21 cellular contexts compared by ENCODE assay signal in the genomic region with DNA sequence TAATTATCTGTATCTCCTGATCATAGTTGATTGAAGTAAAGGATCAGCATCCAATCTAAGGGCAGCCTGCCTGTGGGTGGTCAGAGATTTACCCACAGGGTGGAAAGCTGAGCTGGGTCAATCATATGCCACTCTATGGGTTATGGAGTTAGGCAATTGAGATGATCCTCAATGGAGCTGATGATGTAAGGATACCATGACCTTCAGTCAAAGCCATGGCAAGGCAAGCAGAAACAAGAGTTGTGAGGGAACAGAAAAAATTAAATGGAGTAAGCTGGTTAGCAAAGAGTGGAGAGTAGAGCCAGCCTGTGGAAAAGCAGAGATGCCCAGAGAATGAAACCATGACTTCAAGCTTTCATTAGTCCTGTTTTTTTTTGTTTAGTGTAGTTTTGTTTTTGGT. TPM values are rescaled to one million over a fixed set of nuclear protein-coding genes. Genes with fewer than 3 reads are reported as not detected.
DNase-seq lines count a peak whose midpoint lies in the region; ATAC-seq, FAIRE-seq and TF ChIP-seq lines count a peak whose summit lies in the region.
"Had no signal": no experiment of that assay in that cellular context is flagged by ENCODE, and none has a peak within 500 bp of the region (broad histone marks: within the 10 kb centered on the region; RNA-seq: fewer than 3 reads in every experiment).

No MANE protein-coding gene starts in this region.

- H3K4me3 ChIP-seq in K562 (no peak overlapping the region), vagina (no peak overlapping the region), PC-9 (no peak overlapping the region)

- H3K27me3 ChIP-seq in K562 (ENCODE audit: control insufficient read depth in 2 of 2, insufficient read depth in 2 of 2, low read length in 2 of 2) (no peaks in the 10 kb centered on the region), vagina (no peaks in the 10 kb centered on the region), PC-9 (ENCODE audit: insufficient read depth, low read depth) (no peaks in the 10 kb centered on the region)

- H3K9ac ChIP-seq in K562 (ENCODE audit: insufficient read depth in 1 of 2, low read depth in 2 of 2, low read length in 2 of 2): no peak overlapping the region
- H3K9ac ChIP-seq: KMS-11 had no signal

- peaks cover 12% of the 10 kb centered on the region for H3F3A ChIP-seq in PC-9 (ENCODE audit: insufficient read depth, low read depth)

- H3K4me1 ChIP-seq in K562 (replicated peaks in 1 of 2; ENCODE audit: control insufficient read depth in 2 of 2, insufficient read depth in 2 of 2, low read length in 2 of 2): peaks cover 0 to 2% of the 10 kb centered on the region in 2 experiments; a peak in 1 of 5 replicates
- H3K4me1 ChIP-seq in vagina: no peaks in the 10 kb centered on the region
- H3K4me1 ChIP-seq in PC-9 (replicated peaks; ENCODE audit: insufficient read depth): 0 out of 2 replicates have a peak, but pooled peaks cover under 1% of the 10 kb centered on the region

- in situ Hi-C loops in K562 (cut with MboI): no loop called here

- H3K4me2 ChIP-seq in K562 (ENCODE audit: insufficient read depth, low read length) (no peak overlapping the region), PC-9 (no peak overlapping the region)
- H3K4me2 ChIP-seq: KMS-11 had no signal

- ATAC-seq in K562: no peak
- ATAC-seq: Panc1 had no signal

- TF ChIP-seq POLR2A in K562 (conservative IDR thresholded peaks at IDR 0.05) (no peak), vagina (IDR thresholded peaks at IDR 0.05) (no peak)

- TF ChIP-seq EP300 in K562 (IDR thresholded peaks at IDR 0.05; ENCODE audit: low read length): no peak

- H3K9me3 ChIP-seq in K562 (replicated peaks; ENCODE audit: control insufficient read depth, insufficient read depth, low read depth, low read length) (peaks cover 7% of the 10 kb centered on the region; the same call in 1 of the 2 replicates), vagina (no peaks in the 10 kb centered on the region), PC-9 (ENCODE audit: insufficient read depth, low read depth) (peaks cover 11% of the 10 kb centered on the region; the same call in 1 of the 2 replicates)

- BruUV-seq in K562 (replicated peaks; lab: Mats Ljungman, UMichigan): no TSS peak
- BruUV-seq in PC-9 (replicated peaks; lab: Mats Ljungman, UMichigan): no TSS peak

- no peaks in the 10 kb centered on the region for H3K36me3 ChIP-seq in K562 (ENCODE audit: control insufficient read depth, insufficient read depth, low read length)
- H3K36me3 ChIP-seq in vagina: no peaks in the 10 kb centered on the region
- H3K36me3 ChIP-seq in PC-9 (ENCODE audit: low read depth): no peaks in the 10 kb centered on the region

- no peaks in the 10 kb centered on the region for H3K9me2 ChIP-seq in PC-9 (ENCODE audit: insufficient read depth)

- peak; percentile 55 for FAIRE-seq in K562 (lab: Jason Lieb, UNC)
- FAIRE-seq: A204.1, H54 had no signal

- CTCF ChIA-PET in K562 (lab: Yijun Ruan, JAX; ENCODE audit: low intra/inter-chr PET ratio) (no interaction called here), PC-9 (lab: Charles Lee) (no interaction called here)

- TF ChIP-seq CTCF in K562 (IDR thresholded peaks at IDR 0.05 in 2 of 3, conservative IDR thresholded peaks at IDR 0.05 in 1 of 3; ENCODE audit: insufficient read depth in 2 of 3, low read depth in 1 of 3, low read length in 3 of 3) (no peak), vagina (IDR thresholded peaks at IDR 0.05) (no peak), PC-9 (conservative IDR thresholded peaks at IDR 0.05) (no peak)

- H3K79me2 ChIP-seq in K562 (ENCODE audit: control insufficient read depth, insufficient read depth, low read length): no peaks in the 10 kb centered on the region
- H3K79me2 ChIP-seq in PC-9 (ENCODE audit: low read depth): no peaks in the 10 kb centered on the region

- intact Hi-C loops in K562 (cut with micrococcal nuclease) (no loop called here), vagina (cut with DNase I) (no loop called here), PC-9 (cut with micrococcal nuclease; ENCODE audit: unreplicated experiment) (no loop called here)

- H3K27ac ChIP-seq in K562 (ENCODE audit: extremely low read depth, low read depth, low read length): no peak overlapping the region
- H3K27ac ChIP-seq in vagina: no peak overlapping the region
- H3K27ac ChIP-seq in PC-9: no peak overlapping the region
- H3K27ac ChIP-seq: C4-2B, KMS-11 had no signal

- POLR2A ChIA-PET in K562 (lab: Yijun Ruan, JAX): interaction anchor here (0.6 to 2.7 kb wide), 3 partner anchors 12 to 21 kb away, joined by 3 to 9 read pairs (median 5); no protein-coding TSS in a partner anchor
- POLR2A ChIA-PET in PC-9 (lab: Charles Lee; ENCODE audit: unreplicated experiment): interaction anchor here (0.5 kb wide), 1 partner anchor 19 kb away, joined by 21 read pairs; no protein-coding TSS in a partner anchor

- no peak for TF ChIP-seq RAD21 in K562 (CRISPR knock-in tag; conservative IDR thresholded peaks at IDR 0.05 in 1 of 2, IDR thresholded peaks at IDR 0.05 in 1 of 2)

- H3K9me1 ChIP-seq in K562 (ENCODE audit: control insufficient read depth, insufficient read depth, low read length): no peaks in the 10 kb centered on the region

- DNase-seq in activated CD8-positive, alpha-beta memory T cell treated with anti-CD3 and anti-CD28 coated beads for 24 hours: peak; percentile 41
- no peak for DNase-seq in activated CD8-positive, alpha-beta memory T cell treated with anti-CD3 and anti-CD28 coated beads, Interleukin-2, amount 50 U/mL, for 4 hours
- DNase-seq in K562 (ENCODE audit: extremely low read depth in 1 of 4, low spot score in 3 of 4) (no peak), foreskin melanocyte (peak; percentile 14), vagina (ENCODE audit: extremely low spot score in 2 of 2) (no peak), SHP77 treated with DMSO at 0.1 percent for 48 hours (lab: John Stamatoyannopoulos, UW) (no peak), PC-9 (no peak)
- DNase-seq in central memory CD4-positive, alpha-beta T cell: no peak
- DNase-seq: DMS 273 treated with DMSO at 0.1 percent for 48 hours, GF-D8, HFFc6, NCI-H1105, NCI-H1694, NCI-H2227 treated with DMSO at 0.1 percent for 48 hours, NCI-H524 treated with DMSO at 0.1 percent for 48 hours, SHP77 had no signal

- no peaks in the 10 kb centered on the region for H4K20me1 ChIP-seq in K562 (replicated peaks; ENCODE audit: control insufficient read depth, insufficient read depth, low read length)
- H4K20me1 ChIP-seq in PC-9 (ENCODE audit: insufficient read depth): no peaks in the 10 kb centered on the region

- no peak overlapping the region for H2AFZ ChIP-seq in K562 (ENCODE audit: low read depth, low read length)
- no peak overlapping the region for H2AFZ ChIP-seq in PC-9

TF ChIP-seq in K562, 482 proteins besides CTCF, POLR2A, EP300 and RAD21 (continues in another document):
- TF ChIP-seq ZNF589 (CRISPR knock-in tag; IDR thresholded peaks at IDR 0.05; ENCODE audit: low read depth): no peak

RNA-seq across cellular contexts. Expression of gene IQGAP1, which starts 5.7 kb away (rescaled TPM):
- 115 and 218 TPM in 2 replicates for total RNA-seq in K562 (2011; cell fraction: chromatin; rRNA removed; ENCODE audit: low replicate concordance)
- total RNA-seq in K562 (2011; cell fraction: nucleolus; rRNA removed): 41.1 and 55.2 TPM in 2 replicates
- total RNA-seq in K562 (2011; cell fraction: nucleoplasm; rRNA removed): 77.8 and 117 TPM in 2 replicates
- total RNA-seq in K562 (2014; rRNA removed) (67.1 and 76.0 TPM in 2 replicates), K562 (2014; rRNA removed; fragmentation: Illumina TruSeq; extraction: Trizol) (81.0 and 96.7 TPM in 2 replicates), K562 (2015; rRNA removed; fragmentation: Illumina TruSeq; extraction: Trizol) (143 and 150 TPM in 2 replicates), K562 (2021) (59.6 and 63.9 TPM in 2 replicates), vagina (261 TPM), PC-9 (2021) (113 and 164 TPM in 2 replicates)
- polyA plus RNA-seq in K562 (2011; rRNA removed) (71.8 and 77.7 TPM in 2 replicates), K562 (2014; fragmentation: Illumina TruSeq; extraction: Trizol) (116 and 125 TPM in 2 replicates), K562 (2014; fragmentation: Nextera tagmentation; extraction: Ambion mirVana) (10 to 100 TPM; 37.6 to 38.7 TPM), K562 (2014; rRNA removed) (68.7 and 79.2 TPM in 2 replicates)
- polyA plus RNA-seq in K562 (2011; cell fraction: cytosol; rRNA removed): 29.0 and 29.2 TPM in 2 replicates
- polyA plus RNA-seq in K562 (2011; cell fraction: nucleus; rRNA removed): 69.9 and 288 TPM in 2 replicates
- 56.8 and 73.8 TPM in 2 replicates for polyA plus RNA-seq in K562 (2012)
- polyA minus RNA-seq in K562 (2011; rRNA and poly(A)+ RNA removed): 235 and 252 TPM in 2 replicates
- polyA minus RNA-seq in K562 (2011; cell fraction: cytosol; rRNA and poly(A)+ RNA removed): 46.9 and 64.3 TPM in 2 replicates
- 69.3 and 393 TPM in 2 replicates for polyA minus RNA-seq in K562 (2011; cell fraction: nucleus; rRNA and poly(A)+ RNA removed)

RNA-seq across cellular contexts. Expression of gene ZNF774, which starts 30.2 kb away (rescaled TPM):
- 9.0 and 9.3 TPM in 2 replicates for total RNA-seq in K562 (2011; cell fraction: chromatin; rRNA removed; ENCODE audit: low replicate concordance)
- total RNA-seq in K562 (2011; cell fraction: nucleolus; rRNA removed): 4.6 and 5.3 TPM in 2 replicates
- 5.6 and 9.1 TPM in 2 replicates for total RNA-seq in K562 (2011; cell fraction: nucleoplasm; rRNA removed)
- total RNA-seq in K562 (2014; rRNA removed): 1.00 and 1.6 TPM in 2 replicates
- total RNA-seq in K562 (2014; rRNA removed; fragmentation: Illumina TruSeq; extraction: Trizol): 0.95 and 1.9 TPM in 2 replicates
- 1.2 TPM in 2 replicates for total RNA-seq in K562 (2015; rRNA removed; fragmentation: Illumina TruSeq; extraction: Trizol)
- 1.2 and 3.0 TPM in 2 replicates for total RNA-seq in K562 (2021)
- polyA plus RNA-seq in K562 (2011; rRNA removed): 1.5 and 1.6 TPM in 2 replicates
- polyA plus RNA-seq in K562 (2011; cell fraction: cytosol; rRNA removed): 0.97 and 1.7 TPM in 2 replicates
- 3.0 and 3.2 TPM in 2 replicates for polyA plus RNA-seq in K562 (2011; cell fraction: nucleus; rRNA removed)
- polyA plus RNA-seq in K562 (2012): 1.1 and 1.3 TPM in 2 replicates
- 1.7 and 3.9 TPM in 2 replicates for polyA plus RNA-seq in K562 (2014; fragmentation: Illumina TruSeq; extraction: Trizol)
- polyA plus RNA-seq in K562 (2014; fragmentation: Nextera tagmentation; extraction: Ambion mirVana): under 1 TPM; 0.32 to 0.34 TPM
- 1.7 and 2.0 TPM in 2 replicates for polyA plus RNA-seq in K562 (2014; rRNA removed)
- 2.9 and 3.1 TPM in 2 replicates for polyA minus RNA-seq in K562 (2011; rRNA and poly(A)+ RNA removed)
- 0.38 and 5.4 TPM in 2 replicates for polyA minus RNA-seq in K562 (2011; cell fraction: cytosol; rRNA and poly(A)+ RNA removed)
- 2.4 and 3.6 TPM in 2 replicates for polyA minus RNA-seq in K562 (2011; cell fraction: nucleus; rRNA and poly(A)+ RNA removed)
- total RNA-seq in vagina: 8.3 TPM
- 6.2 and 6.3 TPM in 2 replicates for total RNA-seq in PC-9 (2021)

Comparison
In these comparisons a context has a peak if more than half of its experiments do, and no peak if none do; other contexts are left out.
1. DNase-seq: peak in activated CD8-positive, alpha-beta memory T cell treated with anti-CD3 and anti-CD28 coated beads for 24 hours (single experiment) and foreskin melanocyte (single experiment); none in activated CD8-positive, alpha-beta memory T cell treated with anti-CD3 and anti-CD28 coated beads, Interleukin-2, amount 50 U/mL, for 4 hours (single experiment), K562 (0 of 4), vagina (0 of 2), central memory CD4-positive, alpha-beta T cell (single experiment), SHP77 treated with DMSO at 0.1 percent for 48 hours (single experiment) and PC-9 (0 of 2).